Comparison of ENCODE assay signal across 18 cellular contexts in the genomic region with DNA sequence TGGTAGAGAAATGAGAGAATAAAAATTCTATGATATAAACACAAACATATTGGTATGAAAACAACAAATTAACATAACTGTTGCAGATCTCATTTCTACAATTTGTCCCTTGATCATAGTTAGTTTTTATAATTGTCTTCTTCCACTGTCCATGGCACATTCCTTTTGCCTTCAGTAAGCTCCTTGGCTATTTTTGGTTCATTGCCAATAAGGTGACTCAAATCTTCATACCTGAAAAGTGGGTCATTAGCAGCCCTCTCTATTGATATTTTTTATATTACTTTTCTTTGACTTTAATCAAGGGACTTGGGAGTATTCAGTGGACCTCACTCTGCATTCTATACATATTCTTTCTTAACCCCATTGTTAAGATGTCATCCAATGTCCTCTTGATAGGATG.
"Had no signal": no experiment of that assay in that cellular context is flagged by ENCODE, and none has a peak within 500 bp of the region (broad histone marks: within the 10 kb centered on the region; RNA-seq: fewer than 3 reads in every experiment).

No MANE protein-coding gene starts in this region.

- H3K27me3 ChIP-seq: left lung, neutrophil, right atrium auricular region had no signal

- H3K9me3 ChIP-seq: neutrophil had no signal

- H3K4me1 ChIP-seq: left lung, right atrium auricular region had no signal

- H3K4me3 ChIP-seq: left lung, right atrium auricular region, skin epidermis had no signal

- DNase-seq: activated B cell treated with CpG ODN at 0.5 μM for 24 hours; activated CD4-positive, alpha-beta T cell treated with anti-CD3 and anti-CD28 coated beads for 48 hours; activated CD8-positive, alpha-beta T cell treated with anti-CD3 and anti-CD28 coated beads for 36 hours; activated gamma-delta T cell; activated T-cell treated with anti-CD3 and anti-CD28 coated beads, Interleukin-2, amount 50 U/mL, for 48 hours; amniotic stem cell; effector memory CD4-positive, alpha-beta T cell; left lung; mesendoderm; natural killer cell; stimulated activated CD4-positive, alpha-beta T cell treated with anti-CD3 and anti-CD28 coated beads, Interleukin-4, amount 100 ng/mL, for 4 hours; stimulated activated CD8-positive, alpha-beta memory T cell treated with anti-CD3 and anti-CD28 coated beads, Interleukin-4, amount 100 ng/mL, for 48 hours; stimulated activated naive CD4-positive, alpha-beta T cell treated with Interleukin-2 at 50 U/mL for 16 hours; SW 1271 had no signal

- H3K36me3 ChIP-seq: left lung, neutrophil, right atrium auricular region had no signal

- H3K27ac ChIP-seq: epithelial cell of prostate, left lung, neutrophil, right atrium auricular region, skin epidermis had no signal
